In the genomic region with DNA sequence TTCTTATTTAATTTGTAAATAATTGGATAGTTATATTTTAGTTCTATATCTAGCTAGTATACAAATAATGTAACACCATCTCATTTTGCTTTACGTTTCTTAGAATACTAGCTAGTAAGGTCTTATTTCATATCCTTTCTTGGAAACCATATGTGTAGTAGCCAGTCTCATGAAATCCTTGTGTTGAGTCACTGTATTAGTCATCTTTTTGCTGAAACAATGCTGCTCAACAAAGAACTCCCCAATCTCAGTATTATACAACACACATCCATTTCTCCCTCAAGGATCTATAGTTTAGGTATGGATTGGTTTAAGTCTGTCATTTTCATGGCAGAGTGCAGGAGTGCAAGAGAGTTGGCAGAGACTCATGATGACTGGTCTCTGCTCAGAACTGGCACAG, we compare ENCODE assay signal across 7 cellular contexts.
DNase-seq lines count a peak whose midpoint lies in the region; ATAC-seq and TF ChIP-seq lines count a peak whose summit lies in the region.
"Not testable (repeated sequence)": the region's sequence is repeated elsewhere in the genome, so short reads cannot be mapped to it uniquely, and the experiment has no call there.

No MANE protein-coding gene starts in this region.

- not testable (repeated sequence) for TF ChIP-seq POLR2A in gastrocnemius medialis (IDR thresholded peaks at IDR 0.05)

- not testable (repeated sequence) for H3K4me3 Mint-ChIP-seq in activated CD8-positive, alpha-beta T cell treated with anti-CD3 and anti-CD28 coated beads for 36 hours; activated T-helper 17 cell treated with anti-CD3 and anti-CD28 coated beads, Interleukin-2, amount 50 U/mL, for 72 hours; activated naive CD8-positive, alpha-beta T cell treated with anti-CD3 and anti-CD28 coated beads, Interleukin-2, amount 50 U/mL, for 24 hours; stimulated activated naive CD8-positive, alpha-beta T cell treated with anti-CD3 and anti-CD28 coated beads, Interleukin-15, amount 100 ng/mL, for 72 hours

- H3K36me3 Mint-ChIP-seq in activated CD8-positive, alpha-beta T cell treated with anti-CD3 and anti-CD28 coated beads for 36 hours (ENCODE audit: low read depth); activated T-helper 17 cell treated with anti-CD3 and anti-CD28 coated beads, Interleukin-2, amount 50 U/mL, for 72 hours (ENCODE audit: low read depth); activated naive CD8-positive, alpha-beta T cell treated with anti-CD3 and anti-CD28 coated beads, Interleukin-2, amount 50 U/mL, for 24 hours (ENCODE audit: low read depth): not testable (repeated sequence)

- H3K4me3 ChIP-seq in RWPE2 (ENCODE audit: severe bottlenecking); gastrocnemius medialis: not testable (repeated sequence)

- in situ Hi-C loops in gastrocnemius medialis (cut with MboI; ENCODE audit: low sequenced_read_pairs in 4 of 4): not testable (repeated sequence)

- H3K36me3 ChIP-seq in RWPE2 (ENCODE audit: low read depth); gastrocnemius medialis: not testable (repeated sequence)

- not testable (repeated sequence) for H3K27ac Mint-ChIP-seq in activated CD8-positive, alpha-beta T cell treated with anti-CD3 and anti-CD28 coated beads for 36 hours; activated T-helper 17 cell treated with anti-CD3 and anti-CD28 coated beads, Interleukin-2, amount 50 U/mL, for 72 hours; activated naive CD8-positive, alpha-beta T cell treated with anti-CD3 and anti-CD28 coated beads, Interleukin-2, amount 50 U/mL, for 24 hours; stimulated activated naive CD8-positive, alpha-beta T cell treated with anti-CD3 and anti-CD28 coated beads, Interleukin-15, amount 100 ng/mL, for 72 hours

- H3K9me3 Mint-ChIP-seq in activated CD8-positive, alpha-beta T cell treated with anti-CD3 and anti-CD28 coated beads for 36 hours; activated T-helper 17 cell treated with anti-CD3 and anti-CD28 coated beads, Interleukin-2, amount 50 U/mL, for 72 hours; activated naive CD8-positive, alpha-beta T cell treated with anti-CD3 and anti-CD28 coated beads, Interleukin-2, amount 50 U/mL, for 24 hours; stimulated activated naive CD8-positive, alpha-beta T cell treated with anti-CD3 and anti-CD28 coated beads, Interleukin-15, amount 100 ng/mL, for 72 hours: not testable (repeated sequence)

- POLR2A ChIA-PET in activated CD8-positive, alpha-beta T cell treated with anti-CD3 and anti-CD28 coated beads for 36 hours (lab: Charles Lee): not testable (repeated sequence)

- ATAC-seq in RWPE2 (ENCODE audit: low read depth) (peak; percentile 68), foreskin keratinocyte (peak; percentile 74), gastrocnemius medialis (peak; percentile 46 to 54)
- peak; percentile 68 for ATAC-seq in activated CD8-positive, alpha-beta T cell treated with anti-CD3 and anti-CD28 coated beads for 36 hours
- peak; percentile 81 for ATAC-seq in activated T-helper 17 cell treated with anti-CD3 and anti-CD28 coated beads, Interleukin-2, amount 50 U/mL, for 72 hours (replicated peaks)
- peak; percentile 48 for ATAC-seq in activated naive CD8-positive, alpha-beta T cell treated with anti-CD3 and anti-CD28 coated beads, Interleukin-2, amount 50 U/mL, for 24 hours
- ATAC-seq in stimulated activated naive CD8-positive, alpha-beta T cell treated with anti-CD3 and anti-CD28 coated beads, Interleukin-15, amount 100 ng/mL, for 72 hours: peak; percentile 71

- intact Hi-C loops in activated CD8-positive, alpha-beta T cell treated with anti-CD3 and anti-CD28 coated beads for 36 hours (cut with micrococcal nuclease); gastrocnemius medialis (cut with DNase I; ENCODE audit: low total_unique reads): not testable (repeated sequence)

- H3K4me1 Mint-ChIP-seq in activated CD8-positive, alpha-beta T cell treated with anti-CD3 and anti-CD28 coated beads for 36 hours (ENCODE audit: low read depth); activated T-helper 17 cell treated with anti-CD3 and anti-CD28 coated beads, Interleukin-2, amount 50 U/mL, for 72 hours; activated naive CD8-positive, alpha-beta T cell treated with anti-CD3 and anti-CD28 coated beads, Interleukin-2, amount 50 U/mL, for 24 hours; stimulated activated naive CD8-positive, alpha-beta T cell treated with anti-CD3 and anti-CD28 coated beads, Interleukin-15, amount 100 ng/mL, for 72 hours: not testable (repeated sequence)

- H3K9me3 ChIP-seq in RWPE2 (ENCODE audit: severe bottlenecking); gastrocnemius medialis: not testable (repeated sequence)

- H3K27me3 Mint-ChIP-seq in activated CD8-positive, alpha-beta T cell treated with anti-CD3 and anti-CD28 coated beads for 36 hours; activated T-helper 17 cell treated with anti-CD3 and anti-CD28 coated beads, Interleukin-2, amount 50 U/mL, for 72 hours; activated naive CD8-positive, alpha-beta T cell treated with anti-CD3 and anti-CD28 coated beads, Interleukin-2, amount 50 U/mL, for 24 hours; stimulated activated naive CD8-positive, alpha-beta T cell treated with anti-CD3 and anti-CD28 coated beads, Interleukin-15, amount 100 ng/mL, for 72 hours: not testable (repeated sequence)

- CTCF ChIA-PET in activated CD8-positive, alpha-beta T cell treated with anti-CD3 and anti-CD28 coated beads for 36 hours (lab: Charles Lee): not testable (repeated sequence)

- H3K27ac ChIP-seq in RWPE2 (ENCODE audit: poor library complexity, severe bottlenecking); foreskin keratinocyte; gastrocnemius medialis: not testable (repeated sequence)

- not testable (repeated sequence) for H3K27me3 ChIP-seq in RWPE2 (ENCODE audit: insufficient read depth, poor library complexity, severe bottlenecking); foreskin keratinocyte; gastrocnemius medialis

- TF ChIP-seq CTCF in RWPE2 (IDR thresholded peaks at IDR 0.05; ENCODE audit: poor library complexity, severe bottlenecking); activated CD8-positive, alpha-beta T cell treated with anti-CD3 and anti-CD28 coated beads for 36 hours (IDR thresholded peaks at IDR 0.05); foreskin keratinocyte (conservative IDR thresholded peaks at IDR 0.05); gastrocnemius medialis (IDR thresholded peaks at IDR 0.05 in 4 of 5, conservative IDR thresholded peaks at IDR 0.05 in 1 of 5): not testable (repeated sequence)

- DNase-seq in RWPE2 (ENCODE audit: low spot score); activated CD8-positive, alpha-beta T cell treated with anti-CD3 and anti-CD28 coated beads for 36 hours; activated naive CD8-positive, alpha-beta T cell treated with anti-CD3 and anti-CD28 coated beads, Interleukin-2, amount 50 U/mL, for 24 hours; foreskin keratinocyte; gastrocnemius medialis; stimulated activated naive CD8-positive, alpha-beta T cell treated with anti-CD3 and anti-CD28 coated beads, Interleukin-15, amount 100 ng/mL, for 72 hours: not testable (repeated sequence)

- H3K4me1 ChIP-seq in RWPE2 (ENCODE audit: insufficient read depth, poor library complexity, severe bottlenecking); foreskin keratinocyte; gastrocnemius medialis: not testable (repeated sequence)
